In genomic region chr14:90820958-90821357, GRCh38 we compare ENCODE assay signal across 8 cellular contexts. TPM values are rescaled to one million over a fixed set of nuclear protein-coding genes. Genes with fewer than 3 reads are reported as not detected.
DNase-seq lines count a peak whose midpoint lies in the region; ATAC-seq and TF ChIP-seq lines count a peak whose summit lies in the region.

No MANE protein-coding gene starts in this region.

- H3K4me2 ChIP-seq in neural progenitor cell = no peak overlapping the region

- no peak overlapping the region for H3K27ac Mint-ChIP-seq in CD8-positive, alpha-beta T cell
- peak overlapping the region; percentile 66 for H3K27ac Mint-ChIP-seq in activated T-helper 17 cell treated with anti-CD3 and anti-CD28 coated beads, Interleukin-2, amount 50 U/mL, for 72 hours
- H3K27ac Mint-ChIP-seq in neural progenitor cell = peak overlapping the region; percentile 28

- no peak overlapping the region for H3K27ac ChIP-seq in CD8-positive, alpha-beta T cell (ENCODE audit: low read depth, low read length)
- no peak overlapping the region for H3K27ac ChIP-seq in neural progenitor cell

- H3K9me3 ChIP-seq in CD8-positive, alpha-beta T cell (ENCODE audit: low read length) = no peaks in the 10 kb centered on the region
- no peaks in the 10 kb centered on the region for H3K9me3 ChIP-seq in neural progenitor cell (ENCODE audit: low read depth)

- peaks cover 7% of the 10 kb centered on the region for H3K27me3 Mint-ChIP-seq in CD8-positive, alpha-beta T cell (ENCODE audit: low read depth)
- H3K27me3 Mint-ChIP-seq in activated T-helper 17 cell treated with anti-CD3 and anti-CD28 coated beads, Interleukin-2, amount 50 U/mL, for 72 hours = no peaks in the 10 kb centered on the region
- peaks cover 12% of the 10 kb centered on the region for H3K27me3 Mint-ChIP-seq in neural progenitor cell (ENCODE audit: insufficient read depth, low read depth)

- CTCF ChIA-PET in CD8-positive, alpha-beta T cell (lab: Charles Lee) = no interaction called here

- peak; percentile 37 to 74 (median 58) for DNase-seq in CD8-positive, alpha-beta T cell
- DNase-seq in NCI-H226 = peak; percentile 26
- DNase-seq in neural progenitor cell (ENCODE audit: low spot score) = no peak
- no peak for DNase-seq in NCI-H187 (lab: John Stamatoyannopoulos, UW)
- DNase-seq in left cardiac atrium = no peak

- no peak overlapping the region for H3K4me3 Mint-ChIP-seq in CD8-positive, alpha-beta T cell
- H3K4me3 Mint-ChIP-seq in activated T-helper 17 cell treated with anti-CD3 and anti-CD28 coated beads, Interleukin-2, amount 50 U/mL, for 72 hours = peak overlapping the region; percentile 24
- no peak overlapping the region for H3K4me3 Mint-ChIP-seq in neural progenitor cell

- intact Hi-C loops in CD8-positive, alpha-beta T cell (cut with DNase I, micrococcal nuclease) = loop anchor here (2.0 to 10.0 kb wide), 3 partner anchors 62 to 866 kb away; partner anchors contain the start of genes CALM1 (in 1 of the 2), EFCAB11 (in 1 of the 2) and TDP1 (in 1 of the 2)
- intact Hi-C loops in left cardiac atrium (cut with DNase I) = no loop called here

- no peaks in the 10 kb centered on the region for H3F3A ChIP-seq in neural progenitor cell (ENCODE audit: low read depth)

- H3K4me1 ChIP-seq in CD8-positive, alpha-beta T cell (ENCODE audit: insufficient read depth, low read length) = peaks cover 14% of the 10 kb centered on the region
- no peaks in the 10 kb centered on the region for H3K4me1 ChIP-seq in neural progenitor cell

- no peak overlapping the region for H3K4me3 ChIP-seq in CD8-positive, alpha-beta T cell (ENCODE audit: low read depth, low read length)
- H3K4me3 ChIP-seq in neural progenitor cell = no peak overlapping the region

- H3K9me3 Mint-ChIP-seq in CD8-positive, alpha-beta T cell = peaks cover 9% of the 10 kb centered on the region
- H3K9me3 Mint-ChIP-seq in activated T-helper 17 cell treated with anti-CD3 and anti-CD28 coated beads, Interleukin-2, amount 50 U/mL, for 72 hours = peaks cover 6% of the 10 kb centered on the region
- peaks cover 33% of the 10 kb centered on the region for H3K9me3 Mint-ChIP-seq in neural progenitor cell

- H3K9ac ChIP-seq in neural progenitor cell = no peak overlapping the region

- H4K20me1 ChIP-seq in neural progenitor cell (ENCODE audit: low read depth) = no peaks in the 10 kb centered on the region

- no peaks in the 10 kb centered on the region for H3K36me3 ChIP-seq in CD8-positive, alpha-beta T cell (ENCODE audit: insufficient read depth, low read length)
- H3K36me3 ChIP-seq in neural progenitor cell = no peaks in the 10 kb centered on the region

- ATAC-seq in CD8-positive, alpha-beta T cell = peak; percentile 78
- ATAC-seq in GM21576 (IDR thresholded peaks at IDR 0.05; ENCODE audit: unreplicated experiment) = peak; percentile 64
- ATAC-seq in activated T-helper 17 cell treated with anti-CD3 and anti-CD28 coated beads, Interleukin-2, amount 50 U/mL, for 72 hours (replicated peaks) = peak; percentile 98
- ATAC-seq in HG03342 (IDR thresholded peaks at IDR 0.05; ENCODE audit: unreplicated experiment) = no peak
- no peak for ATAC-seq in left cardiac atrium

- H3K27me3 ChIP-seq in CD8-positive, alpha-beta T cell (ENCODE audit: insufficient read depth, low read length) = no peaks in the 10 kb centered on the region
- H3K27me3 ChIP-seq in neural progenitor cell = peaks cover 9% of the 10 kb centered on the region

- no peak overlapping the region for H2AFZ ChIP-seq in neural progenitor cell (replicated peaks)

- H3K36me3 Mint-ChIP-seq in CD8-positive, alpha-beta T cell = no peaks in the 10 kb centered on the region
- no peaks in the 10 kb centered on the region for H3K36me3 Mint-ChIP-seq in activated T-helper 17 cell treated with anti-CD3 and anti-CD28 coated beads, Interleukin-2, amount 50 U/mL, for 72 hours (ENCODE audit: low read depth)
- no peaks in the 10 kb centered on the region for H3K36me3 Mint-ChIP-seq in neural progenitor cell

- POLR2A ChIA-PET in CD8-positive, alpha-beta T cell (lab: Charles Lee) = no interaction called here

- H3K79me2 ChIP-seq in neural progenitor cell (ENCODE audit: low read depth) = no peaks in the 10 kb centered on the region

- peaks cover 13% of the 10 kb centered on the region for H3K4me1 Mint-ChIP-seq in CD8-positive, alpha-beta T cell (ENCODE audit: low read depth)
- peaks cover 6% of the 10 kb centered on the region for H3K4me1 Mint-ChIP-seq in activated T-helper 17 cell treated with anti-CD3 and anti-CD28 coated beads, Interleukin-2, amount 50 U/mL, for 72 hours
- peaks cover 14% of the 10 kb centered on the region for H3K4me1 Mint-ChIP-seq in neural progenitor cell

- no peak for TF ChIP-seq CTCF in CD8-positive, alpha-beta T cell (IDR thresholded peaks at IDR 0.05)
- TF ChIP-seq CTCF in neural progenitor cell (IDR thresholded peaks at IDR 0.05) = no peak

RNA-seq across cellular contexts. Expression of gene TTC7B, which starts 4.7 kb away (rescaled TPM):
- 1 to 10 TPM in 1 of 2 experiments, under 1 TPM in 1; 0.25 to 1.2 TPM for total RNA-seq in CD8-positive, alpha-beta T cell
- 10 to 100 TPM in 1 of 2 donors, 1 to 10 TPM in 1; 5.2 to 10.2 TPM for total RNA-seq in activated T-helper 17 cell treated with anti-CD3 and anti-CD28 coated beads, Interleukin-2, amount 50 U/mL, for 72 hours
- total RNA-seq in neural progenitor cell (ENCODE audit: low replicate concordance) (19.0 and 20.6 TPM in 2 replicates), left cardiac atrium (10 to 100 TPM; 61.9 to 76.5 TPM)

Comparison
In these comparisons a context has a peak if more than half of its experiments do, and no peak if none do; other contexts are left out.
1. ATAC-seq: peak in CD8-positive, alpha-beta T cell (single experiment), GM21576 (single experiment) and activated T-helper 17 cell treated with anti-CD3 and anti-CD28 coated beads, Interleukin-2, amount 50 U/mL, for 72 hours (single experiment); none in HG03342 (single experiment) and left cardiac atrium (0 of 2).
2. DNase-seq: peak in CD8-positive, alpha-beta T cell (7 of 7) and NCI-H226 (single experiment); none in neural progenitor cell (single experiment), NCI-H187 (0 of 2) and left cardiac atrium (single experiment).
3. intact Hi-C loops: an anchor here in CD8-positive, alpha-beta T cell (2.0 to 10.0 kb wide); none called in left cardiac atrium.